8 cellular contexts compared by ENCODE assay signal in the genomic region with DNA sequence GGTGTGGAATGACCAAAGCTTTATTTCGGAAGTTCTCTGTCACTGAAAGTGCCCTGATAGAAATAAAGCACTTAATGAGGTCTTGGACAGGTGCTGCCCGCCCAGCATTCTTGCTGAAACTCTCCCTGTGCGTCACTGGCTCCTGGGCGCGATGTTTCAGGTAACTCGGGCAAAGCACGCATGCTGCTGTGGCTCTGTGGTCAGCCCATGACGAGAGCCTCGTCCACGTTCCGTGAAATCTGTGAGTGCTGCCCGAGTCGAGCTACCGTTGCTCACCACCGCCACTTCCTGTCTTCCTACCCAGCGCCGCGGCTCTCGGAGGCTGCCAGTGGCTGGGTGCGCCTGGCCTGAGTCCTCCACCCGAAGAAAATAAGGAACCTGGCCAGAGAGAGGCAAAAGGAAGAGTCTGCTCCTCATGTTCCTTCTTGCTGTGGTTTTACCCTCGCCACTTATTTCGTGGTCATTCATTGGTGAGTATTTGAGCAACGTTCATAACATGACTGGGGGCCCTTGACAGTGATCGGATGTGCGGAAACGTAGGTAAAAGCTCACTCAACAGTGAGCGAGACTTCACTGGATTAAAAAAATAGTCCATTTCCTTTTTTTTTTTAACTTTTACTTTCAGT.
DNase-seq lines count a peak whose midpoint lies in the region; ATAC-seq and TF ChIP-seq lines count a peak whose summit lies in the region.

No MANE protein-coding gene starts in this region.

- H3K9me3 Mint-ChIP-seq in WTC11 = 0 out of 2 replicates have a peak, but pooled peaks cover 2% of the 10 kb centered on the region
- H3K9me3 Mint-ChIP-seq in central memory CD8-positive, alpha-beta T cell = no peaks in the 10 kb centered on the region
- H3K9me3 Mint-ChIP-seq in type B pancreatic cell = no peaks in the 10 kb centered on the region

- POLR2A ChIA-PET in WTC11 (lab: Charles Lee) = no interaction called here

- peak; percentile 69 for TF ChIP-seq POLR2A in GM19193 (IDR thresholded peaks at IDR 0.05; ENCODE audit: extremely low read depth, insufficient read depth, insufficient read length)

- H3K4me3 Mint-ChIP-seq in WTC11 (no peak overlapping the region), type B pancreatic cell (no peak overlapping the region)
- H3K4me3 Mint-ChIP-seq in central memory CD8-positive, alpha-beta T cell = peak overlapping the region; percentile 72

- ATAC-seq in HG03280 (IDR thresholded peaks at IDR 0.05; ENCODE audit: unreplicated experiment) (peak; percentile 78), WTC11 (no peak)
- peak; percentile 81 for ATAC-seq in central memory CD8-positive, alpha-beta T cell (replicated peaks; ENCODE audit: extremely low read depth, poor library complexity, severe bottlenecking)

- H3K27ac Mint-ChIP-seq in WTC11 = 0 out of 2 replicates have a peak overlapping the region, but pooled peaks have one; percentile 47
- H3K27ac Mint-ChIP-seq in central memory CD8-positive, alpha-beta T cell (ENCODE audit: low read depth) = peak overlapping the region; percentile 96
- no peak overlapping the region for H3K27ac Mint-ChIP-seq in type B pancreatic cell

- H3K36me3 Mint-ChIP-seq in WTC11 = no peaks in the 10 kb centered on the region
- H3K36me3 Mint-ChIP-seq in central memory CD8-positive, alpha-beta T cell (ENCODE audit: insufficient read depth) = peaks cover 19% of the 10 kb centered on the region
- H3K36me3 Mint-ChIP-seq in type B pancreatic cell = no peaks in the 10 kb centered on the region

- H3K27me3 Mint-ChIP-seq in WTC11 (ENCODE audit: low read depth) = no peaks in the 10 kb centered on the region
- no peaks in the 10 kb centered on the region for H3K27me3 Mint-ChIP-seq in central memory CD8-positive, alpha-beta T cell
- H3K27me3 Mint-ChIP-seq in type B pancreatic cell = no peaks in the 10 kb centered on the region

- CTCF ChIA-PET in WTC11 (lab: Charles Lee) = interaction anchor here (0.9 to 2.6 kb wide), 3 partner anchors 12 to 62 kb away, joined by 3 to 11 read pairs (median 5); no protein-coding TSS in a partner anchor

- peak; percentile 12 for DNase-seq in WTC11 (ENCODE audit: low spot score)
- peak; percentile 70 to 81 for DNase-seq in central memory CD8-positive, alpha-beta T cell (ENCODE audit: low spot score in 2 of 2)
- peak; percentile 20 for DNase-seq in putamen (ENCODE audit: low spot score)
- DNase-seq in kidney glomerular epithelial cell (lab: John Stamatoyannopoulos, UW) = no peak
- no peak for DNase-seq in NCI-H2227 treated with DMSO at 0.1 percent for 48 hours (lab: John Stamatoyannopoulos, UW)
- DNase-seq in type B pancreatic cell (ENCODE audit: extremely low spot score, unreplicated experiment) = no peak

- peaks cover 37% of the 10 kb centered on the region for H3K4me1 Mint-ChIP-seq in WTC11
- peaks cover 72% of the 10 kb centered on the region for H3K4me1 Mint-ChIP-seq in central memory CD8-positive, alpha-beta T cell
- peaks cover 11% of the 10 kb centered on the region for H3K4me1 Mint-ChIP-seq in type B pancreatic cell (ENCODE audit: unreplicated experiment)

- TF ChIP-seq CTCF in WTC11 (IDR thresholded peaks at IDR 0.05) (no peak), type B pancreatic cell (conservative IDR thresholded peaks at IDR 0.05) (no peak)

TF ChIP-seq in WTC11, 78 proteins besides CTCF, POLR2A, EP300 and RAD21:
- TF ChIP-seq E2F5 (CRISPR knock-in tag; IDR thresholded peaks at IDR 0.05) = no peak
- no peak for TF ChIP-seq CREM (CRISPR knock-in tag; IDR thresholded peaks at IDR 0.05)
- TF ChIP-seq, protein P1, sequence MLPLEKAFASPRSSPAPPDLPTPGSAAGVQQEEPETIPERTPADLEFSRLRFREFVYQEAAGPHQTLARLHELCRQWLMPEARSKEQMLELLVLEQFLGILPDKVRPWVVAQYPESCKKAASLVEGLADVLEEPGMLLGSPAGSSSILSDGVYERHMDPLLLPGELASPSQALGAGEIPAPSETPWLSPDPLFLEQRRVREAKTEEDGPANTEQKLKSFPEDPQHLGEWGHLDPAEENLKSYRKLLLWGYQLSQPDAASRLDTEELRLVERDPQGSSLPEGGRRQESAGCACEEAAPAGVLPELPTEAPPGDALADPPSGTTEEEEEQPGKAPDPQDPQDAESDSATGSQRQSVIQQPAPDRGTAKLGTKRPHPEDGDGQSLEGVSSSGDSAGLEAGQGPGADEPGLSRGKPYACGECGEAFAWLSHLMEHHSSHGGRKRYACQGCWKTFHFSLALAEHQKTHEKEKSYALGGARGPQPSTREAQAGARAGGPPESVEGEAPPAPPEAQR (CRISPR knock-in tag; IDR thresholded peaks at IDR 0.05) = no peak
- TF ChIP-seq NFE2L1 (CRISPR knock-in tag; IDR thresholded peaks at IDR 0.05) = no peak
- no peak for TF ChIP-seq TEAD4 (CRISPR knock-in tag; IDR thresholded peaks at IDR 0.05)
- no peak for TF ChIP-seq TCF7 (CRISPR knock-in tag; IDR thresholded peaks at IDR 0.05; ENCODE audit: low read depth)
- no peak for TF ChIP-seq ATF1 (CRISPR knock-in tag; IDR thresholded peaks at IDR 0.05)
- TF ChIP-seq TEAD1 (CRISPR knock-in tag; IDR thresholded peaks at IDR 0.05) = no peak
- no peak for TF ChIP-seq NFYB (CRISPR knock-in tag; conservative IDR thresholded peaks at IDR 0.05; ENCODE audit: low read depth)
- no peak for TF ChIP-seq ZNF317 (CRISPR knock-in tag; IDR thresholded peaks at IDR 0.05; ENCODE audit: borderline replicate concordance, low read depth)
- TF ChIP-seq, protein P2, sequence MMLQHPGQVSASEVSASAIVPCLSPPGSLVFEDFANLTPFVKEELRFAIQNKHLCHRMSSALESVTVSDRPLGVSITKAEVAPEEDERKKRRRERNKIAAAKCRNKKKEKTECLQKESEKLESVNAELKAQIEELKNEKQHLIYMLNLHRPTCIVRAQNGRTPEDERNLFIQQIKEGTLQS (CRISPR knock-in tag; conservative IDR thresholded peaks at IDR 0.05) = no peak
- no peak for TF ChIP-seq EMX1 (CRISPR knock-in tag; IDR thresholded peaks at IDR 0.05)

Comparison
In these comparisons a context has a peak if more than half of its experiments do, and no peak if none do; other contexts are left out.
1. DNase-seq: peak in WTC11 (single experiment), central memory CD8-positive, alpha-beta T cell (2 of 2) and putamen (single experiment); none in kidney glomerular epithelial cell (single experiment), NCI-H2227 treated with DMSO at 0.1 percent for 48 hours (single experiment) and type B pancreatic cell (single experiment).